1 cellular context compared by ENCODE assay signal in the genomic region with DNA sequence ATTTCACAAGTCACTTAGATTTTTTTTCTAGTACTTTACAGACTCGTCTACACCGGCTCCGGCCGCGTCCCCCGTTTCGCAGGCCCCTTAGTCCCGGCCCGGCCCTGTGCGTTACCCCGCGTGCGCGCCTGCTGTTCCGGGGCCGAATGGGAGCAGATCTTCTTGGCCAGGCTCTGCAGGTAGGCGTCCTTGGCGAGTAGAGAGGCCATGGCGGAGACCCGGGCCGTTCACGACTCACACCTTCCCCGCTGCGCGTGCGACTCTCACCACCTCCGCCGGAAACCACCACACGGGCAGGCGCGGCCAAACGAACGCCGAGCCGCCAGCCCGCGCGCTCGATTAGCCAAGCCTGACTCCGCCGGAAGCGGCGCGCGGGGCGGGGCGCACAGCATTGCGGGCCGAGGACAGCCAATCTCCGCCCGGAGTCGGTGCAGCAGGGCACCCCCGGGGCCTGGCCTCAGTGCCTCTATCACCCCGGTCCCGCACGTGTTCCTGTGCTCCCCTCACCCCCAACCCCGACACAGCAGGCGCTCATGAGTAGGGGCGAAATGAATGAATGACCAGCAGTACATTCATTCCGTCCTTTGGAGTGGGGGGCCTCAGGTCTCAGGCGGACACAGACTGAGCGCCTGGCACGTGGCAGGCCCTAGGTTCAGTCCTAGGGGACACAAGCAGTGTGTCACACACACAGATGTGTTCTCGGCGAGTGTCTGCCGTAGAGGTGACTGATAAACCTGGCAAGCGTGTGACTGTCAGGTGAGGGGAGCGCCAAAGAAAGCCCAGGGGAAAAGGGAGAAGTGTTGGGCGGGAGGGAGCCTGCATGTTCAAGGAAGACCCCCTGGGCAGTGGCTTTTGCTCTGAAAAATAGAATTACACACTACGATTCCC.
TF ChIP-seq lines count a peak whose summit lies in the region.

A gene (minus strand): TSS at position 265 of the 888 bp plus-strand sequence. CDS start 56 bp downstream, at position 209.

TF ChIP-seq in HepG2, 621 proteins besides CTCF, POLR2A, EP300 and RAD21 (continued from another document and continues in another):
- peak; percentile 98 for TF ChIP-seq HDAC1 (CRISPR knock-in tag; IDR thresholded peaks at IDR 0.05)
- no peak for TF ChIP-seq FOXA1 (IDR thresholded peaks at IDR 0.05)
- TF ChIP-seq FOXA1 (CRISPR knock-in tag; IDR thresholded peaks at IDR 0.05): peak; percentile 67
- TF ChIP-seq ZNF367 (CRISPR knock-in tag; IDR thresholded peaks at IDR 0.05; ENCODE audit: borderline replicate concordance): peak; percentile 73; the same call in 1 of the 2 replicates
- TF ChIP-seq ZFP1 (CRISPR knock-in tag; IDR thresholded peaks at IDR 0.05): 0 out of 2 replicates have a peak, but pooled peaks have one; percentile 67
- TF ChIP-seq ZNF468 (CRISPR knock-in tag; IDR thresholded peaks at IDR 0.05): no peak
- peak; percentile 69; the same call in 1 of the 2 replicates for TF ChIP-seq ZNF619 (CRISPR knock-in tag; IDR thresholded peaks at IDR 0.05)
- TF ChIP-seq RBM39 (IDR thresholded peaks at IDR 0.05; ENCODE audit: low read depth, low read length, poor library complexity, severe bottlenecking): peak; percentile 97
- TF ChIP-seq, protein P1, sequence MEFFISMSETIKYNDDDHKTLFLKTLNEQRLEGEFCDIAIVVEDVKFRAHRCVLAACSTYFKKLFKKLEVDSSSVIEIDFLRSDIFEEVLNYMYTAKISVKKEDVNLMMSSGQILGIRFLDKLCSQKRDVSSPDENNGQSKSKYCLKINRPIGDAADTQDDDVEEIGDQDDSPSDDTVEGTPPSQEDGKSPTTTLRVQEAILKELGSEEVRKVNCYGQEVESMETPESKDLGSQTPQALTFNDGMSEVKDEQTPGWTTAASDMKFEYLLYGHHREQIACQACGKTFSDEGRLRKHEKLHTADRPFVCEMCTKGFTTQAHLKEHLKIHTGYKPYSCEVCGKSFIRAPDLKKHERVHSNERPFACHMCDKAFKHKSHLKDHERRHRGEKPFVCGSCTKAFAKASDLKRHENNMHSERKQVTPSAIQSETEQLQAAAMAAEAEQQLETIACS (CRISPR knock-in tag; IDR thresholded peaks at IDR 0.05): peak; percentile 76
- no peak for TF ChIP-seq ZNF891 (CRISPR knock-in tag; IDR thresholded peaks at IDR 0.05)
- TF ChIP-seq ZNF546 (CRISPR knock-in tag; conservative IDR thresholded peaks at IDR 0.05): 0 out of 2 replicates have a peak, but pooled peaks have one; percentile 39
- TF ChIP-seq ZNF24 (IDR thresholded peaks at IDR 0.05): peak; percentile 67; the same call in 1 of the 2 replicates
- TF ChIP-seq ONECUT2 (CRISPR knock-in tag; IDR thresholded peaks at IDR 0.05): no peak
- no peak for TF ChIP-seq ZBTB1 (CRISPR knock-in tag; IDR thresholded peaks at IDR 0.05; ENCODE audit: borderline replicate concordance)
- TF ChIP-seq, protein P2, sequence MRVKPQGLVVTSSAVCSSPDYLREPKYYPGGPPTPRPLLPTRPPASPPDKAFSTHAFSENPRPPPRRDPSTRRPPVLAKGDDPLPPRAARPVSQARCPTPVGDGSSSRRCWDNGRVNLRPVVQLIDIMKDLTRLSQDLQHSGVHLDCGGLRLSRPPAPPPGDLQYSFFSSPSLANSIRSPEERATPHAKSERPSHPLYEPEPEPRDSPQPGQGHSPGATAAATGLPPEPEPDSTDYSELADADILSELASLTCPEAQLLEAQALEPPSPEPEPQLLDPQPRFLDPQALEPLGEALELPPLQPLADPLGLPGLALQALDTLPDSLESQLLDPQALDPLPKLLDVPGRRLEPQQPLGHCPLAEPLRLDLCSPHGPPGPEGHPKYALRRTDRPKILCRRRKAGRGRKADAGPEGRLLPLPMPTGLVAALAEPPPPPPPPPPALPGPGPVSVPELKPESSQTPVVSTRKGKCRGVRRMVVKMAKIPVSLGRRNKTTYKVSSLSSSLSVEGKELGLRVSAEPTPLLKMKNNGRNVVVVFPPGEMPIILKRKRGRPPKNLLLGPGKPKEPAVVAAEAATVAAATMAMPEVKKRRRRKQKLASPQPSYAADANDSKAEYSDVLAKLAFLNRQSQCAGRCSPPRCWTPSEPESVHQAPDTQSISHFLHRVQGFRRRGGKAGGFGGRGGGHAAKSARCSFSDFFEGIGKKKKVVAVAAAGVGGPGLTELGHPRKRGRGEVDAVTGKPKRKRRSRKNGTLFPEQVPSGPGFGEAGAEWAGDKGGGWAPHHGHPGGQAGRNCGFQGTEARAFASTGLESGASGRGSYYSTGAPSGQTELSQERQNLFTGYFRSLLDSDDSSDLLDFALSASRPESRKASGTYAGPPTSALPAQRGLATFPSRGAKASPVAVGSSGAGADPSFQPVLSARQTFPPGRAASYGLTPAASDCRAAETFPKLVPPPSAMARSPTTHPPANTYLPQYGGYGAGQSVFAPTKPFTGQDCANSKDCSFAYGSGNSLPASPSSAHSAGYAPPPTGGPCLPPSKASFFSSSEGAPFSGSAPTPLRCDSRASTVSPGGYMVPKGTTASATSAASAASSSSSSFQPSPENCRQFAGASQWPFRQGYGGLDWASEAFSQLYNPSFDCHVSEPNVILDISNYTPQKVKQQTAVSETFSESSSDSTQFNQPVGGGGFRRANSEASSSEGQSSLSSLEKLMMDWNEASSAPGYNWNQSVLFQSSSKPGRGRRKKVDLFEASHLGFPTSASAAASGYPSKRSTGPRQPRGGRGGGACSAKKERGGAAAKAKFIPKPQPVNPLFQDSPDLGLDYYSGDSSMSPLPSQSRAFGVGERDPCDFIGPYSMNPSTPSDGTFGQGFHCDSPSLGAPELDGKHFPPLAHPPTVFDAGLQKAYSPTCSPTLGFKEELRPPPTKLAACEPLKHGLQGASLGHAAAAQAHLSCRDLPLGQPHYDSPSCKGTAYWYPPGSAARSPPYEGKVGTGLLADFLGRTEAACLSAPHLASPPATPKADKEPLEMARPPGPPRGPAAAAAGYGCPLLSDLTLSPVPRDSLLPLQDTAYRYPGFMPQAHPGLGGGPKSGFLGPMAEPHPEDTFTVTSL (CRISPR knock-in tag; IDR thresholded peaks at IDR 0.05; ENCODE audit: borderline replicate concordance): no peak; the same call in 1 of the 2 replicates
- peak; percentile 94 for TF ChIP-seq ZNF572 (CRISPR knock-in tag; IDR thresholded peaks at IDR 0.05)
- TF ChIP-seq, protein P3, sequence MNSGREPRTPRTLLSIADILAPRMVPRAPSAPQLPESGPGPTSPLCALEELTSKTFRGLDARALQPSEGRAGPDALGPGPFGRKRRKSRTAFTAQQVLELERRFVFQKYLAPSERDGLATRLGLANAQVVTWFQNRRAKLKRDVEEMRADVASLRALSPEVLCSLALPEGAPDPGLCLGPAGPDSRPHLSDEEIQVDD (CRISPR knock-in tag; IDR thresholded peaks at IDR 0.05; ENCODE audit: borderline replicate concordance): peak; percentile 47; the same call in 1 of the 2 replicates
- TF ChIP-seq, protein P4, sequence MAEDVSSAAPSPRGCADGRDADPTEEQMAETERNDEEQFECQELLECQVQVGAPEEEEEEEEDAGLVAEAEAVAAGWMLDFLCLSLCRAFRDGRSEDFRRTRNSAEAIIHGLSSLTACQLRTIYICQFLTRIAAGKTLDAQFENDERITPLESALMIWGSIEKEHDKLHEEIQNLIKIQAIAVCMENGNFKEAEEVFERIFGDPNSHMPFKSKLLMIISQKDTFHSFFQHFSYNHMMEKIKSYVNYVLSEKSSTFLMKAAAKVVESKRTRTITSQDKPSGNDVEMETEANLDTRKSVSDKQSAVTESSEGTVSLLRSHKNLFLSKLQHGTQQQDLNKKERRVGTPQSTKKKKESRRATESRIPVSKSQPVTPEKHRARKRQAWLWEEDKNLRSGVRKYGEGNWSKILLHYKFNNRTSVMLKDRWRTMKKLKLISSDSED (CRISPR knock-in tag; IDR thresholded peaks at IDR 0.05): no peak
- TF ChIP-seq ZNF781 (CRISPR knock-in tag; IDR thresholded peaks at IDR 0.05; ENCODE audit: borderline replicate concordance, not compliant biosample characterization): peak; percentile 85
- 0 out of 2 replicates have a peak, but pooled peaks have one; percentile 10 for TF ChIP-seq ZNF780A (CRISPR knock-in tag; IDR thresholded peaks at IDR 0.05)
- peak; percentile 72; the same call in 1 of the 2 replicates for TF ChIP-seq HNRNPL (IDR thresholded peaks at IDR 0.05; ENCODE audit: low read depth, low read length)
- no peak; the same call in 1 of the 2 replicates for TF ChIP-seq ZNF674 (CRISPR knock-in tag; IDR thresholded peaks at IDR 0.05; ENCODE audit: low read depth)
- no peak; the same call in 1 of the 2 replicates for TF ChIP-seq SSRP1 (CRISPR knock-in tag; IDR thresholded peaks at IDR 0.05)
- TF ChIP-seq, protein P5, sequence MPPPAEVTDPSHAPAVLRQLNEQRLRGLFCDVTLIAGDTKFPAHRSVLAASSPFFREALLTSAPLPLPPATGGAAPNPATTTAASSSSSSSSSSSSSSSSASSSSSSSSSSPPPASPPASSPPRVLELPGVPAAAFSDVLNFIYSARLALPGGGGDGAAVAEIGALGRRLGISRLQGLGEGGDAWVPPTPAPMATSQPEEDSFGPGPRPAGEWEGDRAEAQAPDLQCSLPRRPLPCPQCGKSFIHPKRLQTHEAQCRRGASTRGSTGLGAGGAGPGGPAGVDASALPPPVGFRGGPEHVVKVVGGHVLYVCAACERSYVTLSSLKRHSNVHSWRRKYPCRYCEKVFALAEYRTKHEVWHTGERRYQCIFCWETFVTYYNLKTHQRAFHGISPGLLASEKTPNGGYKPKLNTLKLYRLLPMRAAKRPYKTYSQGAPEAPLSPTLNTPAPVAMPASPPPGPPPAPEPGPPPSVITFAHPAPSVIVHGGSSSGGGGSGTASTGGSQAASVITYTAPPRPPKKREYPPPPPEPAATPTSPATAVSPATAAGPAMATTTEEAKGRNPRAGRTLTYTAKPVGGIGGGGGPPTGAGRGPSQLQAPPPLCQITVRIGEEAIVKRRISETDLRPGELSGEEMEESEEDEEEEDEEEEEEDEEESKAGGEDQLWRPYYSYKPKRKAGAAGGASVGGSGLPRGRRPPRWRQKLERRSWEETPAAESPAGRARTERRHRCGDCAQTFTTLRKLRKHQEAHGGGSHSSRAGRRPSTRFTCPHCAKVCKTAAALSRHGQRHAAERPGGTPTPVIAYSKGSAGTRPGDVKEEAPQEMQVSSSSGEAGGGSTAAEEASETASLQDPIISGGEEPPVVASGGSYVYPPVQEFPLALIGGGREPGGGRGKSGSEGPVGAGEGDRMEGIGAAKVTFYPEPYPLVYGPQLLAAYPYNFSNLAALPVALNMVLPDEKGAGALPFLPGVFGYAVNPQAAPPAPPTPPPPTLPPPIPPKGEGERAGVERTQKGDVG (CRISPR knock-in tag; IDR thresholded peaks at IDR 0.05; ENCODE audit: borderline replicate concordance): peak; percentile 19; the same call in 1 of the 2 replicates
- TF ChIP-seq, protein P6, sequence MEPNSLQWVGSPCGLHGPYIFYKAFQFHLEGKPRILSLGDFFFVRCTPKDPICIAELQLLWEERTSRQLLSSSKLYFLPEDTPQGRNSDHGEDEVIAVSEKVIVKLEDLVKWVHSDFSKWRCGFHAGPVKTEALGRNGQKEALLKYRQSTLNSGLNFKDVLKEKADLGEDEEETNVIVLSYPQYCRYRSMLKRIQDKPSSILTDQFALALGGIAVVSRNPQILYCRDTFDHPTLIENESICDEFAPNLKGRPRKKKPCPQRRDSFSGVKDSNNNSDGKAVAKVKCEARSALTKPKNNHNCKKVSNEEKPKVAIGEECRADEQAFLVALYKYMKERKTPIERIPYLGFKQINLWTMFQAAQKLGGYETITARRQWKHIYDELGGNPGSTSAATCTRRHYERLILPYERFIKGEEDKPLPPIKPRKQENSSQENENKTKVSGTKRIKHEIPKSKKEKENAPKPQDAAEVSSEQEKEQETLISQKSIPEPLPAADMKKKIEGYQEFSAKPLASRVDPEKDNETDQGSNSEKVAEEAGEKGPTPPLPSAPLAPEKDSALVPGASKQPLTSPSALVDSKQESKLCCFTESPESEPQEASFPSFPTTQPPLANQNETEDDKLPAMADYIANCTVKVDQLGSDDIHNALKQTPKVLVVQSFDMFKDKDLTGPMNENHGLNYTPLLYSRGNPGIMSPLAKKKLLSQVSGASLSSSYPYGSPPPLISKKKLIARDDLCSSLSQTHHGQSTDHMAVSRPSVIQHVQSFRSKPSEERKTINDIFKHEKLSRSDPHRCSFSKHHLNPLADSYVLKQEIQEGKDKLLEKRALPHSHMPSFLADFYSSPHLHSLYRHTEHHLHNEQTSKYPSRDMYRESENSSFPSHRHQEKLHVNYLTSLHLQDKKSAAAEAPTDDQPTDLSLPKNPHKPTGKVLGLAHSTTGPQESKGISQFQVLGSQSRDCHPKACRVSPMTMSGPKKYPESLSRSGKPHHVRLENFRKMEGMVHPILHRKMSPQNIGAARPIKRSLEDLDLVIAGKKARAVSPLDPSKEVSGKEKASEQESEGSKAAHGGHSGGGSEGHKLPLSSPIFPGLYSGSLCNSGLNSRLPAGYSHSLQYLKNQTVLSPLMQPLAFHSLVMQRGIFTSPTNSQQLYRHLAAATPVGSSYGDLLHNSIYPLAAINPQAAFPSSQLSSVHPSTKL (CRISPR knock-in tag; IDR thresholded peaks at IDR 0.05): peak; percentile 67
- 0 out of 2 replicates have a peak, but pooled peaks have one; percentile 36 for TF ChIP-seq HNF4A (CRISPR knock-in tag; IDR thresholded peaks at IDR 0.05)
- peak; percentile 79 for TF ChIP-seq MED8 (CRISPR knock-in tag; IDR thresholded peaks at IDR 0.05; ENCODE audit: insufficient replicate concordance)
- TF ChIP-seq TBL1XR1 (IDR thresholded peaks at IDR 0.05; ENCODE audit: borderline replicate concordance, low read length, partially characterized antibody): no peak
- no peak for TF ChIP-seq HNRNPH1 (optimal IDR thresholded peaks at IDR 0.05; ENCODE audit: low read depth, low read length)
- no peak; the same call in 1 of the 2 replicates for TF ChIP-seq MAFG (CRISPR knock-in tag; IDR thresholded peaks at IDR 0.05)
- TF ChIP-seq, protein P7, sequence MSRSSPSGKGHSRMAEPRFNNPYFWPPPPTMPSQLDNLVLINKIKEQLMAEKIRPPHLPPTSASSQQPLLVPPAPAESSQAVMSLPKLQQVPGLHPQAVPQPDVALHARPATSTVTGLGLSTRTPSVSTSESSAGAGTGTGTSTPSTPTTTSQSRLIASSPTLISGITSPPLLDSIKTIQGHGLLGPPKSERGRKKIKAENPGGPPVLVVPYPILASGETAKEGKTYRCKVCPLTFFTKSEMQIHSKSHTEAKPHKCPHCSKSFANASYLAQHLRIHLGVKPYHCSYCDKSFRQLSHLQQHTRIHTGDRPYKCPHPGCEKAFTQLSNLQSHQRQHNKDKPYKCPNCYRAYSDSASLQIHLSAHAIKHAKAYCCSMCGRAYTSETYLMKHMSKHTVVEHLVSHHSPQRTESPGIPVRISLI (CRISPR knock-in tag; IDR thresholded peaks at IDR 0.05; ENCODE audit: borderline replicate concordance): no peak; the same call in 1 of the 2 replicates
- no peak; the same call in 1 of the 2 replicates for TF ChIP-seq ZNF460 (CRISPR knock-in tag; IDR thresholded peaks at IDR 0.05; ENCODE audit: borderline replicate concordance)
- TF ChIP-seq, protein P8, sequence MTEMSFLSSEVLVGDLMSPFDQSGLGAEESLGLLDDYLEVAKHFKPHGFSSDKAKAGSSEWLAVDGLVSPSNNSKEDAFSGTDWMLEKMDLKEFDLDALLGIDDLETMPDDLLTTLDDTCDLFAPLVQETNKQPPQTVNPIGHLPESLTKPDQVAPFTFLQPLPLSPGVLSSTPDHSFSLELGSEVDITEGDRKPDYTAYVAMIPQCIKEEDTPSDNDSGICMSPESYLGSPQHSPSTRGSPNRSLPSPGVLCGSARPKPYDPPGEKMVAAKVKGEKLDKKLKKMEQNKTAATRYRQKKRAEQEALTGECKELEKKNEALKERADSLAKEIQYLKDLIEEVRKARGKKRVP (CRISPR knock-in tag; IDR thresholded peaks at IDR 0.05): peak in 1 of 2 experiments; percentile 66; a peak in 2 of 4 replicates
- TF ChIP-seq GZF1 (CRISPR knock-in tag; IDR thresholded peaks at IDR 0.05): peak; percentile 67; the same call in 1 of the 2 replicates
